Comparison of ENCODE assay signal across 16 cellular contexts in the genomic region with DNA sequence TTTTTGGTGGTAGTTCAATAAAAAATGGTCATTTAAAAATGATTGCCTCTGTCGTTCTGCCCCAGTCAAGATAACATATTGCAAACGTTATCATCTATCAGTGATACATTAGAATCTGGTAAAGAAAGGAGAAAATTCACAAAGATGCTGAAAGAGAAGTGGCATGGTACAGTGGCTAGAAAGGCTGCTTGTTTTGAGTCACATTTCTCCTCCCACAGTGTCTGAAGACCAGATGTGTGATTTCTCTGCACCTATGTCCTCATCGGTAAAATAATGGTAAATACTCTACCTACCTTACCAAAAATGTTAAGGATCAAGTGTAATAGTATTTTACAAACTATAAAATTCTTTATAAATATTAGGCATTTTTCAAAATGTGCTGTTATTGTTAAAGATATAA.
"Had no signal": no experiment of that assay in that cellular context is flagged by ENCODE, and none has a peak within 500 bp of the region (broad histone marks: within the 10 kb centered on the region; RNA-seq: fewer than 3 reads in every experiment).

No MANE protein-coding gene starts in this region.

- H3K4me3 ChIP-seq: breast epithelium, testis, upper lobe of right lung had no signal

- H3K27ac ChIP-seq: breast epithelium, parathyroid adenoma, testis, upper lobe of right lung had no signal

- ATAC-seq: activated T-cell treated with anti-CD3 and anti-CD28 coated beads, Interleukin-2, amount 50 U/mL, for 4 hours; esophagus mucosa; upper lobe of right lung had no signal

- H3K27ac Mint-ChIP-seq: activated CD4-positive, alpha-beta memory T cell treated with anti-CD3 and anti-CD28 coated beads for 36 hours; activated naive CD8-positive, alpha-beta T cell treated with anti-CD3 and anti-CD28 coated beads for 36 hours; naive B cell; stimulated activated naive CD8-positive, alpha-beta T cell treated with anti-CD3 and anti-CD28 coated beads, Interleukin-15, Interleukin-2, amounts not matched to agents 100 ng/mL and 50 ng/mL, for 24 hours had no signal

- H3K4me3 Mint-ChIP-seq: activated CD4-positive, alpha-beta memory T cell treated with anti-CD3 and anti-CD28 coated beads for 36 hours; activated naive CD8-positive, alpha-beta T cell treated with anti-CD3 and anti-CD28 coated beads for 36 hours; activated T-cell treated with anti-CD3 and anti-CD28 coated beads, Interleukin-2, amount 50 U/mL, for 4 hours; naive B cell; stimulated activated naive CD8-positive, alpha-beta T cell treated with anti-CD3 and anti-CD28 coated beads, Interleukin-15, Interleukin-2, amounts not matched to agents 100 ng/mL and 50 ng/mL, for 24 hours had no signal

- H3K9me3 ChIP-seq: breast epithelium, testis, upper lobe of right lung had no signal

- H3K36me3 ChIP-seq: breast epithelium, upper lobe of right lung had no signal

- H3K27me3 ChIP-seq: breast epithelium, testis, upper lobe of right lung had no signal

- H3K4me1 ChIP-seq: breast epithelium, testis, upper lobe of right lung had no signal

- DNase-seq: activated CD4-positive, alpha-beta memory T cell treated with anti-CD3 and anti-CD28 coated beads for 36 hours; activated CD4-positive, alpha-beta T cell treated with anti-CD3 and anti-CD28 coated beads for 1 hour; activated gamma-delta T cell treated with Interleukin-2 at 50 U/mL for 16 hours; activated naive CD8-positive, alpha-beta T cell treated with anti-CD3 and anti-CD28 coated beads for 36 hours; activated T-cell treated with anti-CD3 and anti-CD28 coated beads, Interleukin-2, amount 50 U/mL, for 4 hours; anterior cingulate cortex; hypothalamus; naive B cell; stimulated activated CD4-positive, alpha-beta T cell treated with anti-CD3 and anti-CD28 coated beads, Interleukin-4, amount 100 ng/mL, for 1 hour; stimulated activated CD8-positive, alpha-beta memory T cell treated with anti-CD3 and anti-CD28 coated beads, Interleukin-4, amount 100 ng/mL, for 48 hours; testis; upper lobe of right lung had no signal

- H3K27me3 Mint-ChIP-seq: activated CD4-positive, alpha-beta memory T cell treated with anti-CD3 and anti-CD28 coated beads for 36 hours; activated naive CD8-positive, alpha-beta T cell treated with anti-CD3 and anti-CD28 coated beads for 36 hours; naive B cell; stimulated activated naive CD8-positive, alpha-beta T cell treated with anti-CD3 and anti-CD28 coated beads, Interleukin-15, Interleukin-2, amounts not matched to agents 100 ng/mL and 50 ng/mL, for 24 hours had no signal

- H3K9me3 Mint-ChIP-seq: activated CD4-positive, alpha-beta memory T cell treated with anti-CD3 and anti-CD28 coated beads for 36 hours; activated naive CD8-positive, alpha-beta T cell treated with anti-CD3 and anti-CD28 coated beads for 36 hours; activated T-cell treated with anti-CD3 and anti-CD28 coated beads, Interleukin-2, amount 50 U/mL, for 4 hours; naive B cell; stimulated activated naive CD8-positive, alpha-beta T cell treated with anti-CD3 and anti-CD28 coated beads, Interleukin-15, Interleukin-2, amounts not matched to agents 100 ng/mL and 50 ng/mL, for 24 hours had no signal
